Comparison of ENCODE assay signal across 10 cellular contexts in the genomic region with DNA sequence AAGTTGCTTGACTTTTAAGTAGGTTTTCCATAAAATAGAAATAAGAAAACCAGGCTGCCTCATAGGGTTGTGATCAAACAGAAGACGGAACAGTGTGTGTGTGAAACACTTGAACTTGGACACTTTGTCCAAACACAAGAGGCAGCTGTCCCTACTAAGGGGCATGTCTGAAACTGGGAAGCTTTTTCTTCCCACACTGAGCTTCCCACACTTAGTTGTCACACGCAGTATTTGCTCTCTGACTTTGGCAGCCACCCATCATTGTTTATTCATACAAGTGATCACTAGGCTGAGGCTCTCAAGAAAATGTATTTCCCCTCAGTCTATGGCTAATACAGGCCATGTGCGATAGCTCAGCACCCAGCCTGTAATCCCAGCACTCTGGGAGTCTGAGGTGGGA. TPM values are rescaled to one million over a fixed set of nuclear protein-coding genes. Genes with fewer than 3 reads are reported as not detected.
DNase-seq lines count a peak whose midpoint lies in the region; ATAC-seq and TF ChIP-seq lines count a peak whose summit lies in the region.
"Had no signal": no experiment of that assay in that cellular context is flagged by ENCODE, and none has a peak within 500 bp of the region (broad histone marks: within the 10 kb centered on the region; RNA-seq: fewer than 3 reads in every experiment).

No MANE protein-coding gene starts in this region.

- H3K27ac ChIP-seq in cingulate gyrus (ENCODE audit: low read depth, low read length) (peak overlapping the region; percentile 65), transverse colon (peak overlapping the region; percentile 81 to 87 (median 86))

- H3K27ac Mint-ChIP-seq in memory B cell = peak overlapping the region; percentile 45
- H3K27ac Mint-ChIP-seq in activated CD8-positive, alpha-beta memory T cell treated with anti-CD3 and anti-CD28 coated beads, Interleukin-2, amount 10 ng/mL, durations not matched to agents 7 days and 5 days = no peak overlapping the region
- H3K27ac Mint-ChIP-seq in activated naive CD4-positive, alpha-beta T cell treated with anti-CD3 and anti-CD28 coated beads, Interleukin-2, amount 50 U/mL, for 72 hours = no peak overlapping the region

- no peak overlapping the region for H3K4me3 Mint-ChIP-seq in memory B cell
- H3K4me3 Mint-ChIP-seq in activated CD8-positive, alpha-beta memory T cell treated with anti-CD3 and anti-CD28 coated beads, Interleukin-2, amount 10 ng/mL, durations not matched to agents 7 days and 5 days = no peak overlapping the region

- in situ Hi-C loops in transverse colon (cut with MboI; ENCODE audit: low pct_ligation_motif_present in 1 of 4, low pct_unique_long_range_greater_than_20kb in 1 of 4, low sequenced_read_pairs in 3 of 4) = no loop called here

- no peak for TF ChIP-seq CTCF in transverse colon (IDR thresholded peaks at IDR 0.05)

- no peak overlapping the region for H3K4me3 ChIP-seq in transverse colon

- 20 to 43% methylated on average over 1 to 3 of the region's 3 CpGs for WGBS in transverse colon (ENCODE audit: low coverage in 1 of 2), 2 donors

- no peaks in the 10 kb centered on the region for H3K27me3 ChIP-seq in transverse colon

- no peak for TF ChIP-seq EP300 in transverse colon (IDR thresholded peaks at IDR 0.05; ENCODE audit: low read depth)

- ATAC-seq in memory B cell (ENCODE audit: low read depth) (no peak), HG03378 (IDR thresholded peaks at IDR 0.05; ENCODE audit: unreplicated experiment) (no peak)
- no peak for ATAC-seq in activated CD8-positive, alpha-beta memory T cell treated with anti-CD3 and anti-CD28 coated beads, Interleukin-2, amount 10 ng/mL, durations not matched to agents 7 days and 5 days
- no peak for ATAC-seq in activated naive CD4-positive, alpha-beta T cell treated with anti-CD3 and anti-CD28 coated beads, Interleukin-2, amount 50 U/mL, for 72 hours

- intact Hi-C loops in transverse colon (cut with DNase I; ENCODE audit: low total_unique reads) = no loop called here

- peaks cover 14 to 52% (median 41%) of the 10 kb centered on the region in 4 donors for H3K4me1 ChIP-seq in transverse colon

- TF ChIP-seq POLR2A in transverse colon (IDR thresholded peaks at IDR 0.05) = no peak

- no peaks in the 10 kb centered on the region for H3K9me3 ChIP-seq in transverse colon

- peaks cover 2% of the 10 kb centered on the region for H3K27me3 Mint-ChIP-seq in memory B cell
- H3K27me3 Mint-ChIP-seq in activated CD8-positive, alpha-beta memory T cell treated with anti-CD3 and anti-CD28 coated beads, Interleukin-2, amount 10 ng/mL, durations not matched to agents 7 days and 5 days = peaks cover 25% of the 10 kb centered on the region

- peak; percentile 47 for DNase-seq in NCI-H345 (lab: John Stamatoyannopoulos, UW)
- DNase-seq in NCI-H345 treated with DMSO at 0.1 percent for 48 hours (lab: John Stamatoyannopoulos, UW; ENCODE audit: unreplicated experiment) = no peak
- DNase-seq in memory B cell (ENCODE audit: low spot score in 2 of 2) = no peak
- DNase-seq in transverse colon = no peak
- DNase-seq in activated CD8-positive, alpha-beta memory T cell treated with anti-CD3 and anti-CD28 coated beads, Interleukin-2, amount 10 ng/mL, durations not matched to agents 7 days and 5 days = no peak
- DNase-seq in activated naive CD4-positive, alpha-beta T cell treated with anti-CD3 and anti-CD28 coated beads, Interleukin-2, amount 50 U/mL, for 72 hours (ENCODE audit: low spot score in 2 of 2) = no peak
- DNase-seq: SIG-M5 had no signal

- H3K36me3 Mint-ChIP-seq in memory B cell = no peaks in the 10 kb centered on the region
- H3K36me3 Mint-ChIP-seq in activated CD8-positive, alpha-beta memory T cell treated with anti-CD3 and anti-CD28 coated beads, Interleukin-2, amount 10 ng/mL, durations not matched to agents 7 days and 5 days = no peaks in the 10 kb centered on the region
- H3K36me3 Mint-ChIP-seq in activated naive CD4-positive, alpha-beta T cell treated with anti-CD3 and anti-CD28 coated beads, Interleukin-2, amount 50 U/mL, for 72 hours = no peaks in the 10 kb centered on the region

- H3K36me3 ChIP-seq in transverse colon = no peaks in the 10 kb centered on the region

- H3K4me1 Mint-ChIP-seq in memory B cell = peaks cover 18% of the 10 kb centered on the region
- H3K4me1 Mint-ChIP-seq in activated CD8-positive, alpha-beta memory T cell treated with anti-CD3 and anti-CD28 coated beads, Interleukin-2, amount 10 ng/mL, durations not matched to agents 7 days and 5 days = peaks cover 22% of the 10 kb centered on the region

- no peaks in the 10 kb centered on the region for H3K9me3 Mint-ChIP-seq in memory B cell
- H3K9me3 Mint-ChIP-seq in activated CD8-positive, alpha-beta memory T cell treated with anti-CD3 and anti-CD28 coated beads, Interleukin-2, amount 10 ng/mL, durations not matched to agents 7 days and 5 days (ENCODE audit: low read depth) = no peaks in the 10 kb centered on the region
- no peaks in the 10 kb centered on the region for H3K9me3 Mint-ChIP-seq in activated naive CD4-positive, alpha-beta T cell treated with anti-CD3 and anti-CD28 coated beads, Interleukin-2, amount 50 U/mL, for 72 hours
- H3K9me3 Mint-ChIP-seq: GM23338 had no signal

- CTCF ChIA-PET in activated CD8-positive, alpha-beta memory T cell treated with anti-CD3 and anti-CD28 coated beads, Interleukin-2, amount 10 ng/mL, durations not matched to agents 7 days and 5 days (lab: Charles Lee) = interaction anchor here (0.9 to 3.1 kb wide), 4 partner anchors 9 to 41 kb away, joined by 3 to 9 read pairs (median 5); no protein-coding TSS in a partner anchor

RNA-seq across cellular contexts. Expression of gene C11orf91, which starts 1.2 kb away (rescaled TPM):
- total RNA-seq in transverse colon = not detected
- total RNA-seq in activated CD8-positive, alpha-beta memory T cell treated with anti-CD3 and anti-CD28 coated beads, Interleukin-2, amount 10 ng/mL, durations not matched to agents 7 days and 5 days = not detected
- total RNA-seq in activated naive CD4-positive, alpha-beta T cell treated with anti-CD3 and anti-CD28 coated beads, Interleukin-2, amount 50 U/mL, for 72 hours = not detected
- total RNA-seq: GM23338 had no signal

RNA-seq across cellular contexts. Expression of gene CD59, which starts 34.4 kb away (rescaled TPM):
- total RNA-seq in transverse colon = 100 to 1,000 TPM in 3 of 4 donors, 10 to 100 TPM in 1; 64.7 to 213 (median 170) TPM
- 10 to 100 TPM; 54.1 to 70.5 TPM for total RNA-seq in activated CD8-positive, alpha-beta memory T cell treated with anti-CD3 and anti-CD28 coated beads, Interleukin-2, amount 10 ng/mL, durations not matched to agents 7 days and 5 days
- total RNA-seq in activated naive CD4-positive, alpha-beta T cell treated with anti-CD3 and anti-CD28 coated beads, Interleukin-2, amount 50 U/mL, for 72 hours = 10 to 100 TPM; 41.9 to 61.7 TPM
